1 cellular context compared by ENCODE assay signal in genomic region chr17:82435601-82436583, GRCh38.
TF ChIP-seq lines count a peak whose summit lies in the region.

No MANE protein-coding gene starts in this region.

TF ChIP-seq in H1, 55 proteins besides CTCF, POLR2A, EP300 and RAD21 (continued from another document):
- TF ChIP-seq, protein P1, sequence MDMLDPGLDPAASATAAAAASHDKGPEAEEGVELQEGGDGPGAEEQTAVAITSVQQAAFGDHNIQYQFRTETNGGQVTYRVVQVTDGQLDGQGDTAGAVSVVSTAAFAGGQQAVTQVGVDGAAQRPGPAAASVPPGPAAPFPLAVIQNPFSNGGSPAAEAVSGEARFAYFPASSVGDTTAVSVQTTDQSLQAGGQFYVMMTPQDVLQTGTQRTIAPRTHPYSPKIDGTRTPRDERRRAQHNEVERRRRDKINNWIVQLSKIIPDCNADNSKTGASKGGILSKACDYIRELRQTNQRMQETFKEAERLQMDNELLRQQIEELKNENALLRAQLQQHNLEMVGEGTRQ (IDR thresholded peaks at IDR 0.05; ENCODE audit: low read length) = no peak
- no peak for TF ChIP-seq ASH2L (IDR thresholded peaks at IDR 0.05; ENCODE audit: low read length)
- no peak for TF ChIP-seq GABPA (IDR thresholded peaks at IDR 0.05; ENCODE audit: borderline replicate concordance, insufficient read depth, low read length)
- no peak for TF ChIP-seq HDAC6 (IDR thresholded peaks at IDR 0.05; ENCODE audit: low read depth, low read length)
- no peak for TF ChIP-seq SIN3A (conservative IDR thresholded peaks at IDR 0.05 in 1 of 2, IDR thresholded peaks at IDR 0.05 in 1 of 2; ENCODE audit: low read depth in 1 of 2, low read length in 2 of 2)
- no peak for TF ChIP-seq BCL11A (IDR thresholded peaks at IDR 0.05; ENCODE audit: low read depth in 2 of 2, low read length in 2 of 2)
- TF ChIP-seq SIX5 (IDR thresholded peaks at IDR 0.05; ENCODE audit: low read depth, low read length) = no peak
- TF ChIP-seq TAF7 (optimal IDR thresholded peaks at IDR 0.05; ENCODE audit: borderline replicate concordance, low read depth, low read length) = no peak
- no peak for TF ChIP-seq BRCA1 (IDR thresholded peaks at IDR 0.05; ENCODE audit: low read depth, low read length)
TF ChIP-seq in H1: peak in this region for 0.
